Comparison of ENCODE assay signal across 9 cellular contexts in genomic region chr5:142316051-142316450, GRCh38. TPM values are rescaled to one million over a fixed set of nuclear protein-coding genes. Genes with fewer than 3 reads are reported as not detected.
DNase-seq lines count a peak whose midpoint lies in the region; ATAC-seq and TF ChIP-seq lines count a peak whose summit lies in the region.
"Had no signal": no experiment of that assay in that cellular context is flagged by ENCODE, and none has a peak within 500 bp of the region (broad histone marks: within the 10 kb centered on the region; RNA-seq: fewer than 3 reads in every experiment).

No MANE protein-coding gene starts in this region.

- H3K9ac ChIP-seq in PC-3 (ENCODE audit: low read length): no peak overlapping the region

- POLR2A ChIA-PET in activated CD8-positive, alpha-beta T cell treated with anti-CD3 and anti-CD28 coated beads, Interleukin-2, amount 10 ng/mL, durations not matched to agents 7 days and 5 days (lab: Charles Lee): interaction anchor here (0.6 to 1.1 kb wide), 2 partner anchors 9 to 177 kb away, joined by 3 to 4 read pairs; partner anchors contain the start of gene SPRY4
- POLR2A ChIA-PET in activated CD8-positive, alpha-beta T cell treated with anti-CD3 and anti-CD28 coated beads for 36 hours (lab: Charles Lee): no interaction called here
- POLR2A ChIA-PET in PC-3 (lab: Charles Lee; ENCODE audit: unreplicated experiment): interaction anchor here (0.6 kb wide), 1 partner anchor 8 kb away, joined by 3 read pairs; no protein-coding TSS in a partner anchor

- no TSS peak for BruUV-seq in PC-3 (replicated peaks; lab: Mats Ljungman, UMichigan)

- peaks cover 99% of the 10 kb centered on the region for H3K79me2 ChIP-seq in PC-3 (ENCODE audit: low read length)

- H3K4me3 Mint-ChIP-seq in activated CD8-positive, alpha-beta T cell treated with anti-CD3 and anti-CD28 coated beads, Interleukin-2, amount 10 ng/mL, durations not matched to agents 7 days and 5 days: no peak overlapping the region
- H3K4me3 Mint-ChIP-seq in activated CD8-positive, alpha-beta T cell treated with anti-CD3 and anti-CD28 coated beads for 36 hours: no peak overlapping the region
- peak overlapping the region; percentile 68 for H3K4me3 Mint-ChIP-seq in type B pancreatic cell

- peaks cover 7% of the 10 kb centered on the region for H3K27me3 Mint-ChIP-seq in activated CD8-positive, alpha-beta T cell treated with anti-CD3 and anti-CD28 coated beads, Interleukin-2, amount 10 ng/mL, durations not matched to agents 7 days and 5 days (ENCODE audit: low read depth)
- peaks cover 11% of the 10 kb centered on the region for H3K27me3 Mint-ChIP-seq in activated CD8-positive, alpha-beta T cell treated with anti-CD3 and anti-CD28 coated beads for 36 hours
- no peaks in the 10 kb centered on the region for H3K27me3 Mint-ChIP-seq in type B pancreatic cell

- H3K4me1 Mint-ChIP-seq in activated CD8-positive, alpha-beta T cell treated with anti-CD3 and anti-CD28 coated beads, Interleukin-2, amount 10 ng/mL, durations not matched to agents 7 days and 5 days (ENCODE audit: low read depth): peaks cover 36% of the 10 kb centered on the region
- peaks cover 26% of the 10 kb centered on the region for H3K4me1 Mint-ChIP-seq in activated CD8-positive, alpha-beta T cell treated with anti-CD3 and anti-CD28 coated beads for 36 hours (ENCODE audit: low read depth)
- peaks cover 66% of the 10 kb centered on the region for H3K4me1 Mint-ChIP-seq in type B pancreatic cell (ENCODE audit: unreplicated experiment)

- peaks cover 81% of the 10 kb centered on the region for H4K20me1 ChIP-seq in PC-3 (ENCODE audit: low read length)

- H3K9me2 ChIP-seq in PC-3 (replicated peaks; ENCODE audit: low read length): no peaks in the 10 kb centered on the region

- ATAC-seq in activated CD8-positive, alpha-beta T cell treated with anti-CD3 and anti-CD28 coated beads, Interleukin-2, amount 10 ng/mL, durations not matched to agents 7 days and 5 days: no peak
- ATAC-seq in activated CD8-positive, alpha-beta T cell treated with anti-CD3 and anti-CD28 coated beads for 36 hours: no peak
- ATAC-seq in PC-3: no peak

- peak overlapping the region; percentile 37 for H3K27ac Mint-ChIP-seq in activated CD8-positive, alpha-beta T cell treated with anti-CD3 and anti-CD28 coated beads, Interleukin-2, amount 10 ng/mL, durations not matched to agents 7 days and 5 days
- no peak overlapping the region for H3K27ac Mint-ChIP-seq in activated CD8-positive, alpha-beta T cell treated with anti-CD3 and anti-CD28 coated beads for 36 hours
- H3K27ac Mint-ChIP-seq in type B pancreatic cell: peak overlapping the region; percentile 32

- no peaks in the 10 kb centered on the region for H3F3A ChIP-seq in PC-3 (ENCODE audit: low read length, unreplicated experiment)

- H3K4me3 ChIP-seq in PC-3 (ENCODE audit: low read length): no peak overlapping the region
- H3K4me3 ChIP-seq: skin epidermis had no signal

- no peak overlapping the region for H2AFZ ChIP-seq in PC-3 (ENCODE audit: low read length)

- no peak for TF ChIP-seq CTCF in activated CD8-positive, alpha-beta T cell treated with anti-CD3 and anti-CD28 coated beads for 36 hours (IDR thresholded peaks at IDR 0.05)
- TF ChIP-seq CTCF in type B pancreatic cell (conservative IDR thresholded peaks at IDR 0.05) (no peak), PC-3 (conservative IDR thresholded peaks at IDR 0.05; ENCODE audit: low read depth, low read length) (no peak)

- H3K36me3 Mint-ChIP-seq in activated CD8-positive, alpha-beta T cell treated with anti-CD3 and anti-CD28 coated beads, Interleukin-2, amount 10 ng/mL, durations not matched to agents 7 days and 5 days (ENCODE audit: low read depth): no peaks in the 10 kb centered on the region
- no peaks in the 10 kb centered on the region for H3K36me3 Mint-ChIP-seq in activated CD8-positive, alpha-beta T cell treated with anti-CD3 and anti-CD28 coated beads for 36 hours (ENCODE audit: low read depth)
- peaks cover 13% of the 10 kb centered on the region for H3K36me3 Mint-ChIP-seq in type B pancreatic cell

- peaks cover 37% of the 10 kb centered on the region for H3K36me3 ChIP-seq in PC-3 (ENCODE audit: low read depth, low read length)

- H3K27ac ChIP-seq in PC-3 (ENCODE audit: low read length): no peak overlapping the region

- peaks cover 13% of the 10 kb centered on the region for H3K4me1 ChIP-seq in PC-3 (ENCODE audit: insufficient read depth, low read length)

- CTCF ChIA-PET in activated CD8-positive, alpha-beta T cell treated with anti-CD3 and anti-CD28 coated beads, Interleukin-2, amount 10 ng/mL, durations not matched to agents 7 days and 5 days (lab: Charles Lee): no interaction called here
- CTCF ChIA-PET in activated CD8-positive, alpha-beta T cell treated with anti-CD3 and anti-CD28 coated beads for 36 hours (lab: Charles Lee): no interaction called here
- CTCF ChIA-PET in PC-3 (lab: Charles Lee): no interaction called here

- H3K27me3 ChIP-seq in PC-3 (ENCODE audit: low read length): no peaks in the 10 kb centered on the region

- H3K9me3 Mint-ChIP-seq in activated CD8-positive, alpha-beta T cell treated with anti-CD3 and anti-CD28 coated beads, Interleukin-2, amount 10 ng/mL, durations not matched to agents 7 days and 5 days (ENCODE audit: insufficient read depth): no peaks in the 10 kb centered on the region
- H3K9me3 Mint-ChIP-seq in activated CD8-positive, alpha-beta T cell treated with anti-CD3 and anti-CD28 coated beads for 36 hours: no peaks in the 10 kb centered on the region
- H3K9me3 Mint-ChIP-seq in type B pancreatic cell: no peaks in the 10 kb centered on the region

- no peak overlapping the region for H3K4me2 ChIP-seq in PC-3 (ENCODE audit: low read length)

- peak; percentile 34 for DNase-seq in activated CD8-positive, alpha-beta T cell treated with anti-CD3 and anti-CD28 coated beads, Interleukin-2, amount 10 ng/mL, durations not matched to agents 7 days and 5 days
- DNase-seq in activated CD8-positive, alpha-beta T cell treated with anti-CD3 and anti-CD28 coated beads for 36 hours: no peak
- peak; percentile 92 for DNase-seq in NCI-H524 (lab: John Stamatoyannopoulos, UW)
- peak; percentile 78 for DNase-seq in fibroblast of gingiva (ENCODE audit: low read depth)
- no peak for DNase-seq in type B pancreatic cell (ENCODE audit: extremely low spot score, unreplicated experiment)
- no peak for DNase-seq in H4 (ENCODE audit: low spot score)
- DNase-seq in AG08395 (ENCODE audit: low spot score): no peak
- no peak for DNase-seq in PC-3

- intact Hi-C loops in activated CD8-positive, alpha-beta T cell treated with anti-CD3 and anti-CD28 coated beads for 36 hours (cut with micrococcal nuclease): no loop called here
- intact Hi-C loops in PC-3 (cut with micrococcal nuclease): no loop called here

- H3K9me3 ChIP-seq in PC-3 (ENCODE audit: low read length): no peaks in the 10 kb centered on the region

RNA-seq across cellular contexts. Expression of gene SPRY4, which starts 8.8 kb away (rescaled TPM):
- 1 to 10 TPM in 1 of 2 experiments, under 1 TPM in 1; 0.79 to 1.5 TPM for total RNA-seq in activated CD8-positive, alpha-beta T cell treated with anti-CD3 and anti-CD28 coated beads, Interleukin-2, amount 10 ng/mL, durations not matched to agents 7 days and 5 days
- 1 to 10 TPM in 1 of 2 experiments, under 1 TPM in 1; 0.90 to 1.0 TPM for total RNA-seq in activated CD8-positive, alpha-beta T cell treated with anti-CD3 and anti-CD28 coated beads for 36 hours
- total RNA-seq in type B pancreatic cell (ENCODE audit: low replicate concordance) (16.1 and 20.7 TPM in 2 replicates), PC-3 (2014; rRNA removed) (32.1 and 38.4 TPM in 2 replicates)
- total RNA-seq in H4 (2014; rRNA removed; shearing (Covaris generic)): 3.9 and 6.4 TPM in 2 replicates

Comparison
In these comparisons a context has a peak if more than half of its experiments do, and no peak if none do; other contexts are left out.
1. DNase-seq: peak in activated CD8-positive, alpha-beta T cell treated with anti-CD3 and anti-CD28 coated beads, Interleukin-2, amount 10 ng/mL, durations not matched to agents 7 days and 5 days (single experiment), NCI-H524 (2 of 2) and fibroblast of gingiva (single experiment); none in activated CD8-positive, alpha-beta T cell treated with anti-CD3 and anti-CD28 coated beads for 36 hours (single experiment), type B pancreatic cell (single experiment), H4 (single experiment), AG08395 (single experiment) and PC-3 (single experiment).